1 cellular context compared by ENCODE assay signal in the genomic region with DNA sequence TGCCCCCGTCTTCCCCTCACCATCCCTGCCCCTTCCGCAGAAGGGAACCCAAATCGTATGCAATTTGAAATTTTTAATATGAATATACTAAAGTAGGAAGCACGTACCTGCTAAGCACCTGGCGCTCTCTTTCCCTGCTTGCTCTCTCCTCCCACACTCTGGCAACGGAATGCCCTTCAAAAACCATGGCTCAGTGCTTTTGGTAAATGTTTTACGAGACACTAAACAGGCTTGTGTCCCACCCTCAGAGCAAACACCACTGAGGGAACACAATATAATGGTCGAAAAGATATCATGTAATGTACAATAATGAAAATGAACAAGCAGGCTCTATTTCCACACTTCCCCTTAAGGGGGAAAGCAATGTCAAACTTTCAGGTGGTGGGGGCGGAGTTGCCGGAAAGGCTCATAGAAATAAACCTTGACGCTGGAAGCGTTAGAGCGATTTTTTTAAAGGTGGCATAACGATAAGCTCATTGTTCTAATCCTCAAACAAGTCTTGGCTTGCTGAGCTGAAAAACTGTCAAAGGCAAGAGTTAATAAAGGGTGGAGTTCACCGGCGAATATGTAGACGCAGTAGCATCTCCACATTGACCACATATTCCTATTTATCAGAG.
TF ChIP-seq lines count a peak whose summit lies in the region.

No MANE protein-coding gene starts in this region.

TF ChIP-seq in HepG2, 621 proteins besides CTCF, POLR2A, EP300 and RAD21 (continued from another document):
- TF ChIP-seq, protein P1, sequence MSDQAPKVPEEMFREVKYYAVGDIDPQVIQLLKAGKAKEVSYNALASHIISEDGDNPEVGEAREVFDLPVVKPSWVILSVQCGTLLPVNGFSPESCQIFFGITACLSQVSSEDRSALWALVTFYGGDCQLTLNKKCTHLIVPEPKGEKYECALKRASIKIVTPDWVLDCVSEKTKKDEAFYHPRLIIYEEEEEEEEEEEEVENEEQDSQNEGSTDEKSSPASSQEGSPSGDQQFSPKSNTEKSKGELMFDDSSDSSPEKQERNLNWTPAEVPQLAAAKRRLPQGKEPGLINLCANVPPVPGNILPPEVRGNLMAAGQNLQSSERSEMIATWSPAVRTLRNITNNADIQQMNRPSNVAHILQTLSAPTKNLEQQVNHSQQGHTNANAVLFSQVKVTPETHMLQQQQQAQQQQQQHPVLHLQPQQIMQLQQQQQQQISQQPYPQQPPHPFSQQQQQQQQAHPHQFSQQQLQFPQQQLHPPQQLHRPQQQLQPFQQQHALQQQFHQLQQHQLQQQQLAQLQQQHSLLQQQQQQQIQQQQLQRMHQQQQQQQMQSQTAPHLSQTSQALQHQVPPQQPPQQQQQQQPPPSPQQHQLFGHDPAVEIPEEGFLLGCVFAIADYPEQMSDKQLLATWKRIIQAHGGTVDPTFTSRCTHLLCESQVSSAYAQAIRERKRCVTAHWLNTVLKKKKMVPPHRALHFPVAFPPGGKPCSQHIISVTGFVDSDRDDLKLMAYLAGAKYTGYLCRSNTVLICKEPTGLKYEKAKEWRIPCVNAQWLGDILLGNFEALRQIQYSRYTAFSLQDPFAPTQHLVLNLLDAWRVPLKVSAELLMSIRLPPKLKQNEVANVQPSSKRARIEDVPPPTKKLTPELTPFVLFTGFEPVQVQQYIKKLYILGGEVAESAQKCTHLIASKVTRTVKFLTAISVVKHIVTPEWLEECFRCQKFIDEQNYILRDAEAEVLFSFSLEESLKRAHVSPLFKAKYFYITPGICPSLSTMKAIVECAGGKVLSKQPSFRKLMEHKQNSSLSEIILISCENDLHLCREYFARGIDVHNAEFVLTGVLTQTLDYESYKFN (CRISPR knock-in tag; conservative IDR thresholded peaks at IDR 0.05) = peak; percentile 22; the same call in 1 of the 2 replicates
- TF ChIP-seq, protein P2, sequence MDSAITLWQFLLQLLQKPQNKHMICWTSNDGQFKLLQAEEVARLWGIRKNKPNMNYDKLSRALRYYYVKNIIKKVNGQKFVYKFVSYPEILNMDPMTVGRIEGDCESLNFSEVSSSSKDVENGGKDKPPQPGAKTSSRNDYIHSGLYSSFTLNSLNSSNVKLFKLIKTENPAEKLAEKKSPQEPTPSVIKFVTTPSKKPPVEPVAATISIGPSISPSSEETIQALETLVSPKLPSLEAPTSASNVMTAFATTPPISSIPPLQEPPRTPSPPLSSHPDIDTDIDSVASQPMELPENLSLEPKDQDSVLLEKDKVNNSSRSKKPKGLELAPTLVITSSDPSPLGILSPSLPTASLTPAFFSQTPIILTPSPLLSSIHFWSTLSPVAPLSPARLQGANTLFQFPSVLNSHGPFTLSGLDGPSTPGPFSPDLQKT (CRISPR knock-in tag; IDR thresholded peaks at IDR 0.05; ENCODE audit: borderline replicate concordance) = no peak
- TF ChIP-seq ZNF598 (CRISPR knock-in tag; IDR thresholded peaks at IDR 0.05; ENCODE audit: borderline replicate concordance) (no peak), ZNF337 (CRISPR knock-in tag; IDR thresholded peaks at IDR 0.05; ENCODE audit: borderline replicate concordance, low read depth) (peak; percentile 49; the same call in 1 of the 2 replicates)
- TF ChIP-seq, protein P3, sequence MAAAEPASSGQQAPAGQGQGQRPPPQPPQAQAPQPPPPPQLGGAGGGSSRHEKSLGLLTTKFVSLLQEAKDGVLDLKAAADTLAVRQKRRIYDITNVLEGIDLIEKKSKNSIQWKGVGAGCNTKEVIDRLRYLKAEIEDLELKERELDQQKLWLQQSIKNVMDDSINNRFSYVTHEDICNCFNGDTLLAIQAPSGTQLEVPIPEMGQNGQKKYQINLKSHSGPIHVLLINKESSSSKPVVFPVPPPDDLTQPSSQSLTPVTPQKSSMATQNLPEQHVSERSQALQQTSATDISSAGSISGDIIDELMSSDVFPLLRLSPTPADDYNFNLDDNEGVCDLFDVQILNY (CRISPR knock-in tag; conservative IDR thresholded peaks at IDR 0.05) = no peak
- TF ChIP-seq, protein P4, sequence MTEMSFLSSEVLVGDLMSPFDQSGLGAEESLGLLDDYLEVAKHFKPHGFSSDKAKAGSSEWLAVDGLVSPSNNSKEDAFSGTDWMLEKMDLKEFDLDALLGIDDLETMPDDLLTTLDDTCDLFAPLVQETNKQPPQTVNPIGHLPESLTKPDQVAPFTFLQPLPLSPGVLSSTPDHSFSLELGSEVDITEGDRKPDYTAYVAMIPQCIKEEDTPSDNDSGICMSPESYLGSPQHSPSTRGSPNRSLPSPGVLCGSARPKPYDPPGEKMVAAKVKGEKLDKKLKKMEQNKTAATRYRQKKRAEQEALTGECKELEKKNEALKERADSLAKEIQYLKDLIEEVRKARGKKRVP (CRISPR knock-in tag; IDR thresholded peaks at IDR 0.05) = no peak
- TF ChIP-seq, protein P5, sequence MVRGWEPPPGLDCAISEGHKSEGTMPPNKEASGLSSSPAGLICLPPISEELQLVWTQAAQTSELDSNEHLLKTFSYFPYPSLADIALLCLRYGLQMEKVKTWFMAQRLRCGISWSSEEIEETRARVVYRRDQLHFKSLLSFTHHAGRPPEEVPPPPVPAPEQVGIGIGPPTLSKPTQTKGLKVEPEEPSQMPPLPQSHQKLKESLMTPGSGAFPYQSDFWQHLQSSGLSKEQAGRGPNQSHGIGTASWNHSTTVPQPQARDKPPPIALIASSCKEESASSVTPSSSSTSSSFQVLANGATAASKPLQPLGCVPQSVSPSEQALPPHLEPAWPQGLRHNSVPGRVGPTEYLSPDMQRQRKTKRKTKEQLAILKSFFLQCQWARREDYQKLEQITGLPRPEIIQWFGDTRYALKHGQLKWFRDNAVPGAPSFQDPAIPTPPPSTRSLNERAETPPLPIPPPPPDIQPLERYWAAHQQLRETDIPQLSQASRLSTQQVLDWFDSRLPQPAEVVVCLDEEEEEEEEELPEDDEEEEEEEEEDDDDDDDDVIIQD (CRISPR knock-in tag; IDR thresholded peaks at IDR 0.05; ENCODE audit: low read depth) = peak; percentile 79; the same call in 1 of the 2 replicates
